Comparison of ENCODE assay signal across 12 cellular contexts in genomic region chr9:114779352-114779845, GRCh38. TPM values are rescaled to one million over a fixed set of nuclear protein-coding genes. Genes with fewer than 3 reads are reported as not detected.
A peak's percentile ranks its signal among the peaks of the same experiment; 100 is the strongest.
DNase-seq lines count a peak whose midpoint lies in the region; FAIRE-seq and TF ChIP-seq lines count a peak whose summit lies in the region.
"Had no signal": no experiment of that assay in that cellular context is flagged by ENCODE, and none has a peak within 500 bp of the region (broad histone marks: within the 10 kb centered on the region; RNA-seq: fewer than 3 reads in every experiment).

No MANE protein-coding gene starts in this region.

- no peaks in the 10 kb centered on the region for H3K36me3 ChIP-seq in bronchial epithelial cell (ENCODE audit: control insufficient read depth, insufficient read depth, low read length)

- no peak overlapping the region for H3K4me3 ChIP-seq in bronchial epithelial cell (ENCODE audit: low read depth, low read length)

- DNase-seq in DMS153 (lab: John Stamatoyannopoulos, UW) (peak; percentile 87), NCI-H2196 (lab: John Stamatoyannopoulos, UW; ENCODE audit: unreplicated experiment) (peak; percentile 84), bronchial epithelial cell (ENCODE audit: low read depth) (peak; percentile 86), mucosa of gallbladder (ENCODE audit: low spot score) (peak; percentile 96), NCI-H82 (lab: John Stamatoyannopoulos, UW) (no peak), retina (no peak), occipital lobe (lab: John Stamatoyannopoulos, UW) (no peak)
- no peak for DNase-seq in stimulated activated CD8-positive, alpha-beta memory T cell treated with anti-CD3 and anti-CD28 coated beads, Interleukin-4, amount 100 ng/mL, for 48 hours
- DNase-seq: amygdala; Caco-2; NCI-H1694; stimulated activated naive CD4-positive, alpha-beta T cell treated with Interleukin-2 at 50 U/mL for 16 hours had no signal

- H3K27me3 ChIP-seq in bronchial epithelial cell (ENCODE audit: control insufficient read depth, insufficient read depth, low read length), result peaks cover 14% of the 10 kb centered on the region

- TF ChIP-seq CTCF in bronchial epithelial cell (IDR thresholded peaks at IDR 0.05; ENCODE audit: insufficient read depth, low read length, severe bottlenecking), result no peak

- no peak for FAIRE-seq in bronchial epithelial cell (lab: Jason Lieb, UNC)

RNA-seq across cellular contexts. Expression of gene TNFSF15, which starts 26.4 kb away (rescaled TPM):
- total RNA-seq in bronchial epithelial cell (under 0.01 TPM in 1 of 2 replicates, not detected in the other), mucosa of gallbladder (2.2 TPM), occipital lobe (0.16 TPM)

Comparison
In these comparisons a context has a peak if more than half of its experiments do, and no peak if none do; other contexts are left out.
1. DNase-seq: peak in DMS153 (single experiment), NCI-H2196 (single experiment), bronchial epithelial cell (single experiment) and mucosa of gallbladder (single experiment); none in NCI-H82 (single experiment), retina (single experiment), occipital lobe (single experiment) and stimulated activated CD8-positive, alpha-beta memory T cell treated with anti-CD3 and anti-CD28 coated beads, Interleukin-4, amount 100 ng/mL, for 48 hours (single experiment).